Comparison of ENCODE assay signal across 17 cellular contexts in genomic region chr6:54193560-54193959, GRCh38.
A peak's percentile ranks its signal among the peaks of the same experiment; 100 is the strongest.
DNase-seq lines count a peak whose midpoint lies in the region; ATAC-seq and TF ChIP-seq lines count a peak whose summit lies in the region.
"Had no signal": no experiment of that assay in that cellular context is flagged by ENCODE, and none has a peak within 500 bp of the region (broad histone marks: within the 10 kb centered on the region; RNA-seq: fewer than 3 reads in every experiment).

No MANE protein-coding gene starts in this region.

- WGBS in sigmoid colon, 2 donors, result 77 to 89% methylated on average over 3 of the region's 3 CpGs

- peak; percentile 53 for DNase-seq in LHCN-M2 (ENCODE audit: low read depth)
- no peak for DNase-seq in coronary artery (ENCODE audit: low spot score)
- peak; percentile 54 to 87 for DNase-seq in lung microvascular endothelial cell (ENCODE audit: low read depth in 2 of 2)
- no peak for DNase-seq in gastrocnemius medialis
- no peak for DNase-seq in sigmoid colon
- no peak for DNase-seq in A172 (ENCODE audit: low spot score)
- no peak for DNase-seq in activated T-cell treated with anti-CD3 and anti-CD28 coated beads, Interleukin-2, amount 50 U/mL, for 72 hours
- DNase-seq: activated CD4-positive, alpha-beta T cell treated with anti-CD3 and anti-CD28 coated beads, Interleukin-2, amount 50 U/mL, for 1 hour; activated naive CD4-positive, alpha-beta T cell treated with anti-CD3 and anti-CD28 coated beads for 36 hours; C1 segment of cervical spinal cord; glutamatergic neuron; kidney; NCI-H1436 treated with DMSO at 0.1 percent for 48 hours; NCI-H82; stimulated activated naive CD4-positive, alpha-beta T cell; transverse colon had no signal

- TF ChIP-seq EP300 in sigmoid colon (IDR thresholded peaks at IDR 0.05), result no peak

- H3K9me3 Mint-ChIP-seq in activated T-cell treated with anti-CD3 and anti-CD28 coated beads, Interleukin-2, amount 50 U/mL, for 72 hours, result peaks cover 2 to 3% of the 10 kb centered on the region in 2 donors

- H3K4me3 ChIP-seq in coronary artery (no peak overlapping the region), gastrocnemius medialis (no peak overlapping the region), sigmoid colon (no peak overlapping the region)
- H3K4me3 ChIP-seq: prostate gland, transverse colon had no signal

- H3K27me3 ChIP-seq in gastrocnemius medialis (no peaks in the 10 kb centered on the region), sigmoid colon (no peaks in the 10 kb centered on the region)
- H3K27me3 ChIP-seq: transverse colon had no signal

- ATAC-seq in gastrocnemius medialis, result no peak
- ATAC-seq in activated T-cell treated with anti-CD3 and anti-CD28 coated beads, Interleukin-2, amount 50 U/mL, for 72 hours (replicated peaks in 1 of 2), result no peak

- peak overlapping the region; percentile 5 to 40 for H3K27ac ChIP-seq in coronary artery
- H3K27ac ChIP-seq in gastrocnemius medialis, result peak overlapping the region in 3 of 4 donors; percentile 23 to 51 (median 27)
- no peak overlapping the region for H3K27ac ChIP-seq in sigmoid colon
- H3K27ac ChIP-seq: prostate gland, transverse colon had no signal

- TF ChIP-seq CTCF in coronary artery (IDR thresholded peaks at IDR 0.05) (no peak), gastrocnemius medialis (IDR thresholded peaks at IDR 0.05 in 4 of 5, conservative IDR thresholded peaks at IDR 0.05 in 1 of 5) (no peak), sigmoid colon (IDR thresholded peaks at IDR 0.05) (no peak)

- H3K36me3 ChIP-seq in gastrocnemius medialis (peaks cover 0 to 29% of the 10 kb centered on the region in 2 donors), sigmoid colon (no peaks in the 10 kb centered on the region)
- H3K36me3 ChIP-seq: prostate gland, transverse colon had no signal

- H3K4me1 ChIP-seq in gastrocnemius medialis (peaks cover 0 to 8% of the 10 kb centered on the region in 2 donors), sigmoid colon (peaks cover 0 to 10% (median 0%) of the 10 kb centered on the region in 4 donors)
- H3K4me1 ChIP-seq: prostate gland had no signal

- no peaks in the 10 kb centered on the region for H3K36me3 Mint-ChIP-seq in activated T-cell treated with anti-CD3 and anti-CD28 coated beads, Interleukin-2, amount 50 U/mL, for 72 hours (ENCODE audit: insufficient read depth in 2 of 2)

- H3K9me3 ChIP-seq in gastrocnemius medialis (no peaks in the 10 kb centered on the region), sigmoid colon (no peaks in the 10 kb centered on the region)
- H3K9me3 ChIP-seq: prostate gland, transverse colon had no signal

- in situ Hi-C loops in gastrocnemius medialis (cut with MboI; ENCODE audit: low sequenced_read_pairs in 4 of 4), result no loop called here

- no peak overlapping the region for H3K27ac Mint-ChIP-seq in activated T-cell treated with anti-CD3 and anti-CD28 coated beads, Interleukin-2, amount 50 U/mL, for 72 hours
- H3K27ac Mint-ChIP-seq: activated naive CD4-positive, alpha-beta T cell treated with anti-CD3 and anti-CD28 coated beads for 36 hours had no signal

- intact Hi-C loops in gastrocnemius medialis (cut with DNase I; ENCODE audit: low total_unique reads), result no loop called here
- intact Hi-C loops in sigmoid colon (cut with DNase I), result no loop called here

- H3K4me3 Mint-ChIP-seq in activated T-cell treated with anti-CD3 and anti-CD28 coated beads, Interleukin-2, amount 50 U/mL, for 72 hours, result no peak overlapping the region
- H3K4me3 Mint-ChIP-seq: activated naive CD4-positive, alpha-beta T cell treated with anti-CD3 and anti-CD28 coated beads for 36 hours had no signal

- TF ChIP-seq POLR2A in gastrocnemius medialis (IDR thresholded peaks at IDR 0.05) (no peak), sigmoid colon (IDR thresholded peaks at IDR 0.05) (no peak)

- no peaks in the 10 kb centered on the region for H3K27me3 Mint-ChIP-seq in activated T-cell treated with anti-CD3 and anti-CD28 coated beads, Interleukin-2, amount 50 U/mL, for 72 hours (ENCODE audit: low read depth)

- no peaks in the 10 kb centered on the region for H3K4me1 Mint-ChIP-seq in activated T-cell treated with anti-CD3 and anti-CD28 coated beads, Interleukin-2, amount 50 U/mL, for 72 hours (ENCODE audit: low read depth)

Comparison
In these comparisons a context has a peak if more than half of its experiments do, and no peak if none do; other contexts are left out.
1. DNase-seq: peak in LHCN-M2 (single experiment) and lung microvascular endothelial cell (2 of 2); none in coronary artery (single experiment), gastrocnemius medialis (0 of 2), sigmoid colon (single experiment), A172 (single experiment) and activated T-cell treated with anti-CD3 and anti-CD28 coated beads, Interleukin-2, amount 50 U/mL, for 72 hours (0 of 2).
2. H3K27ac ChIP-seq: peak in coronary artery (2 of 2) and gastrocnemius medialis (3 of 4); none in sigmoid colon (0 of 4).